Comparison of ENCODE assay signal across 1 cellular context in the genomic region with DNA sequence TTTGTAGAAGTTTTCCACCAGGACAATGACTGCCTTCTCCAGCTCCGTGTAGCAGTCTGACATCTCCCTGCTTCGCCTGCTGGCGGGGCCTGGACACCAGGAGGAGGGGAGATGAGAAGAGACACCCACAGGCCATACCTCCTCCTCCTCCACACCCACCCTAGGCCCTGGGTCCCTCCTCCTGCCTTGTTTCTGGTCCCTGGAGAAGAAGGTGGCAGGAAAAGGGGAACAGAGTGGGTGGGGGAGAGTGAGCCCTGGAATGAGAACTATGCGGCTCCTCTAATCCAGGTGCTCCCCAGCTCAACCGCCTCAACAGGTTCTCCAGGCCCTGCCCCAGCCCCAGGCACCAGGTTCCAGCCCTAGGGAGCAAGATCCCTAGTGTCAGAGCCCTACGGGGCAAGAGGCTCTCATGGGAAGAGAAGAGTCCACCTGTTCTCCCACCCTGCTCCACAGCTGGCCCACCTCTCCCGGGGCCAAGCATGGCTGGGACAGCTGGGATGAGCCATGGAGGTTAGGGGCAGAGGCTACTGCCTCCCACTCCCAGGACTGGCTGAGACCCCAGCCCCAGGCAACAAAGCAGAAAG.
TF ChIP-seq lines count a peak whose summit lies in the region.

No MANE protein-coding gene starts in this region.

TF ChIP-seq in endothelial cell of umbilical vein, 7 proteins besides CTCF, POLR2A, EP300 and RAD21:
- TF ChIP-seq FOS (IDR thresholded peaks at IDR 0.05; ENCODE audit: borderline replicate concordance, insufficient read depth, low read length) = no peak
- TF ChIP-seq, protein P1, sequence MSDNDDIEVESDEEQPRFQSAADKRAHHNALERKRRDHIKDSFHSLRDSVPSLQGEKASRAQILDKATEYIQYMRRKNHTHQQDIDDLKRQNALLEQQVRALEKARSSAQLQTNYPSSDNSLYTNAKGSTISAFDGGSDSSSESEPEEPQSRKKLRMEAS (IDR thresholded peaks at IDR 0.05; ENCODE audit: insufficient read depth, insufficient read length) = no peak
- no peak for TF ChIP-seq EZH2 (IDR thresholded peaks at IDR 0.05; ENCODE audit: borderline replicate concordance, low read depth, low read length, severe bottlenecking)
- no peak for TF ChIP-seq GATA2 (IDR thresholded peaks at IDR 0.05; ENCODE audit: insufficient read depth, insufficient read length, low read depth, low read length)
- TF ChIP-seq POLR2AphosphoS5 (IDR thresholded peaks at IDR 0.05; ENCODE audit: insufficient read depth, low read depth, low read length) = peak; percentile 62
TF ChIP-seq in endothelial cell of umbilical vein: peak in this region for 1.
